ENCODE assay signal across 24 cellular contexts in genomic region chr1:71908871-71909390, GRCh38.
DNase-seq lines count a peak whose midpoint lies in the region; ATAC-seq and TF ChIP-seq lines count a peak whose summit lies in the region.
"Had no signal": no experiment of that assay in that cellular context is flagged by ENCODE, and none has a peak within 500 bp of the region (broad histone marks: within the 10 kb centered on the region; RNA-seq: fewer than 3 reads in every experiment).

No MANE protein-coding gene starts in this region.

- no peak for TF ChIP-seq RAD21 in IMR-90 (IDR thresholded peaks at IDR 0.05; ENCODE audit: low read length)

- H3K27me3 Mint-ChIP-seq in neural progenitor cell (ENCODE audit: insufficient read depth, low read depth), result no peaks in the 10 kb centered on the region
- H3K27me3 Mint-ChIP-seq: naive B cell had no signal

- H3K4me2 ChIP-seq in IMR-90 (ENCODE audit: low read depth, low read length) (no peak overlapping the region), neural progenitor cell (peak overlapping the region; percentile 43)

- ATAC-seq in IMR-90 (ENCODE audit: low read depth) (no peak), HG03460 (IDR thresholded peaks at IDR 0.05; ENCODE audit: unreplicated experiment) (no peak)
- ATAC-seq: heart left ventricle; stimulated activated effector memory CD8-positive, alpha-beta T cell treated with anti-CD3 and anti-CD28 coated beads, Interleukin-12 subunit alpha, Interleukin-12 subunit beta, amount 100 ng/mL, for 72 hours had no signal

- in situ Hi-C loops in IMR-90 (cut with MboI; ENCODE audit: low sequenced_read_pairs), result no loop called here

- no TSS peak for BruUV-seq in IMR-90 (replicated peaks; lab: Mats Ljungman, UMichigan)

- WGBS in IMR-90 (ENCODE audit: extremely low coverage in 2 of 2, insufficient read length in 1 of 2), 2 experiments, result no CpG with 5 or more reads among the region's 1 CpG

- no peak overlapping the region for H3K4me3 Mint-ChIP-seq in neural progenitor cell
- H3K4me3 Mint-ChIP-seq: naive B cell; stimulated activated effector memory CD8-positive, alpha-beta T cell treated with anti-CD3 and anti-CD28 coated beads, Interleukin-12 subunit alpha, Interleukin-12 subunit beta, amount 100 ng/mL, for 72 hours had no signal

- H2BK5ac ChIP-seq in IMR-90 (ENCODE audit: low read depth, low read length, poor library complexity, severe bottlenecking), result no peak overlapping the region

- no peak overlapping the region for H2AK9ac ChIP-seq in IMR-90 (replicated peaks; ENCODE audit: low read depth, low read length, poor library complexity)

- H3K36me3 ChIP-seq in IMR-90 (ENCODE audit: control insufficient read depth, insufficient read depth, low read length), result no peaks in the 10 kb centered on the region
- no peaks in the 10 kb centered on the region for H3K36me3 ChIP-seq in neural progenitor cell
- H3K36me3 ChIP-seq in H7 (replicated peaks; ENCODE audit: control insufficient read depth, insufficient read depth, low read length), result no peaks in the 10 kb centered on the region
- H3K36me3 ChIP-seq: adrenal gland, brain microvascular endothelial cell, heart left ventricle, SJSA1, uterus had no signal

- no peak overlapping the region for H4K91ac ChIP-seq in IMR-90 (ENCODE audit: insufficient read depth, low read depth, low read length)

- H4K20me1 ChIP-seq in IMR-90 (ENCODE audit: insufficient read depth, low read length) (no peaks in the 10 kb centered on the region), neural progenitor cell (ENCODE audit: low read depth) (no peaks in the 10 kb centered on the region)

- no peak overlapping the region for H3K27ac Mint-ChIP-seq in neural progenitor cell
- H3K27ac Mint-ChIP-seq: naive B cell; stimulated activated effector memory CD8-positive, alpha-beta T cell treated with anti-CD3 and anti-CD28 coated beads, Interleukin-12 subunit alpha, Interleukin-12 subunit beta, amount 100 ng/mL, for 72 hours had no signal

- no peak overlapping the region for H2BK15ac ChIP-seq in IMR-90 (ENCODE audit: low read depth, low read length)

- no peaks in the 10 kb centered on the region for H3K9me1 ChIP-seq in IMR-90 (ENCODE audit: insufficient read depth, low read length)

- H3K9ac ChIP-seq in IMR-90 (ENCODE audit: low read depth, low read length) (no peak overlapping the region), neural progenitor cell (no peak overlapping the region)

- H3K56ac ChIP-seq in IMR-90 (ENCODE audit: extremely low read depth, insufficient read depth, low read length), result no peak overlapping the region

- H3F3A ChIP-seq in neural progenitor cell (ENCODE audit: low read depth), result no peaks in the 10 kb centered on the region

- dilution Hi-C loops in IMR-90 (cut with HindIII; ENCODE audit: low sequenced_read_pairs, unreplicated experiment), result no loop called here

- peak overlapping the region; percentile 18; the same call in 1 of the 2 replicates for H3K18ac ChIP-seq in IMR-90 (ENCODE audit: low read depth, low read length)

- H2BK120ac ChIP-seq in IMR-90 (ENCODE audit: low read depth, low read length), result no peak overlapping the region

- H3K9me3 ChIP-seq in IMR-90 (ENCODE audit: control insufficient read depth, insufficient read depth, low read length) (no peaks in the 10 kb centered on the region), neural progenitor cell (ENCODE audit: low read depth) (no peaks in the 10 kb centered on the region)
- H3K9me3 ChIP-seq: adrenal gland, SJSA1, uterus had no signal

- TF ChIP-seq CTCF in IMR-90 (conservative IDR thresholded peaks at IDR 0.05; ENCODE audit: low read depth, low read length) (no peak), neural progenitor cell (IDR thresholded peaks at IDR 0.05) (no peak)

- H3K14ac ChIP-seq in IMR-90 (replicated peaks; ENCODE audit: low read depth, low read length), result no peak overlapping the region

- no peak overlapping the region for H4K5ac ChIP-seq in IMR-90 (ENCODE audit: low read depth, low read length)

- no peaks in the 10 kb centered on the region for H3K9me3 Mint-ChIP-seq in neural progenitor cell

- CTCF ChIA-PET in IMR-90 (lab: Yijun Ruan, JAX), result interaction anchor here (0.5 kb wide), 1 partner anchor 105 kb away, joined by 6 read pairs; no protein-coding TSS in a partner anchor

- H2AK5ac ChIP-seq in IMR-90 (ENCODE audit: low read depth, low read length), result no peak overlapping the region

- H3K4me3 ChIP-seq in IMR-90 (ENCODE audit: insufficient read depth, low read depth, low read length), result no peak overlapping the region
- H3K4me3 ChIP-seq in neural progenitor cell, result no peak overlapping the region
- H3K4me3 ChIP-seq in H7 (ENCODE audit: insufficient read depth, low read depth, low read length), result no peak overlapping the region
- H3K4me3 ChIP-seq: adrenal gland, heart left ventricle, SJSA1, uterus had no signal

- H3K36me3 Mint-ChIP-seq in neural progenitor cell, result no peaks in the 10 kb centered on the region
- H3K36me3 Mint-ChIP-seq: naive B cell; stimulated activated effector memory CD8-positive, alpha-beta T cell treated with anti-CD3 and anti-CD28 coated beads, Interleukin-12 subunit alpha, Interleukin-12 subunit beta, amount 100 ng/mL, for 72 hours had no signal

- DNase-seq in DMS153 (lab: John Stamatoyannopoulos, UW), result peak; percentile 38
- no peak for DNase-seq in IMR-90
- DNase-seq in NCI-H774 (lab: John Stamatoyannopoulos, UW), result peak; percentile 7
- peak; percentile 11 for DNase-seq in neural progenitor cell (ENCODE audit: low spot score)
- DNase-seq in HCEC 1CT, result no peak
- no peak for DNase-seq in H7
- DNase-seq: activated CD4-positive, alpha-beta T cell treated with anti-CD3 and anti-CD28 coated beads for 48 hours; activated naive CD4-positive, alpha-beta T cell treated with Interleukin-2 at 50 U/mL for 16 hours; activated T-cell treated with anti-CD3 and anti-CD28 coated beads, Interleukin-2, amount 50 U/mL, for 48 hours; adrenal gland; brain microvascular endothelial cell; effector CD4-positive, alpha-beta T cell; GF-D8; heart left ventricle; KG1; naive B cell; NCI-H2107; NCI-H524; small intestine; substantia nigra; uterus had no signal

- H3K4me1 ChIP-seq in IMR-90 (ENCODE audit: control insufficient read depth, insufficient read depth, low read length), result peaks cover 2% of the 10 kb centered on the region; the same call in 1 of the 2 replicates
- H3K4me1 ChIP-seq in neural progenitor cell, result peaks cover 16% of the 10 kb centered on the region
- H3K4me1 ChIP-seq: adrenal gland, heart left ventricle, SJSA1, uterus had no signal

- H3K23ac ChIP-seq in IMR-90 (ENCODE audit: low read depth, low read length), result no peak overlapping the region

- H4K8ac ChIP-seq in IMR-90 (ENCODE audit: low read depth in 2 of 2, low read length in 2 of 2), result no peak overlapping the region

- peaks cover 12% of the 10 kb centered on the region for H3K4me1 Mint-ChIP-seq in neural progenitor cell
- H3K4me1 Mint-ChIP-seq: naive B cell; stimulated activated effector memory CD8-positive, alpha-beta T cell treated with anti-CD3 and anti-CD28 coated beads, Interleukin-12 subunit alpha, Interleukin-12 subunit beta, amount 100 ng/mL, for 72 hours had no signal

- H3K79me2 ChIP-seq in neural progenitor cell (ENCODE audit: low read depth), result no peaks in the 10 kb centered on the region

- TF ChIP-seq POLR2A in IMR-90 (IDR thresholded peaks at IDR 0.05; ENCODE audit: low read depth, low read length), result no peak

- no peak overlapping the region for H3K4ac ChIP-seq in IMR-90 (ENCODE audit: low read depth, low read length)

- H2AFZ ChIP-seq in IMR-90 (replicated peaks; ENCODE audit: low read length, poor library complexity) (no peak overlapping the region), neural progenitor cell (replicated peaks) (peak overlapping the region; percentile 2)

- no peaks in the 10 kb centered on the region for H3K79me1 ChIP-seq in IMR-90 (ENCODE audit: low read depth in 1 of 2, low read length in 2 of 2)

- intact Hi-C loops in IMR-90 (cut with micrococcal nuclease), result no loop called here

- H3K27ac ChIP-seq in IMR-90 (ENCODE audit: insufficient read depth, low read length) (no peak overlapping the region), neural progenitor cell (peak overlapping the region; percentile 23)
- H3K27ac ChIP-seq: adrenal gland, brain microvascular endothelial cell, SJSA1, uterus had no signal

- H3K27me3 ChIP-seq in IMR-90 (ENCODE audit: control insufficient read depth, insufficient read depth, low read length) (no peaks in the 10 kb centered on the region), neural progenitor cell (no peaks in the 10 kb centered on the region), H7 (ENCODE audit: control insufficient read depth, insufficient read depth, low read length) (no peaks in the 10 kb centered on the region)
- H3K27me3 ChIP-seq: adrenal gland, brain microvascular endothelial cell, heart left ventricle, SJSA1, uterus had no signal

- POLR2A ChIA-PET in IMR-90 (lab: Charles Lee; ENCODE audit: unreplicated experiment), result no interaction called here

- no peak overlapping the region for H2BK20ac ChIP-seq in IMR-90 (ENCODE audit: low read depth, low read length)

TF ChIP-seq in IMR-90, 13 proteins besides CTCF, POLR2A, EP300 and RAD21 (continues in another document):
- TF ChIP-seq SMC3 (IDR thresholded peaks at IDR 0.05; ENCODE audit: low read depth, low read length) (no peak), MAFK (IDR thresholded peaks at IDR 0.05; ENCODE audit: low read depth, low read length) (no peak), USF2 (IDR thresholded peaks at IDR 0.05; ENCODE audit: low read depth, low read length) (no peak), RCOR1 (IDR thresholded peaks at IDR 0.05; ENCODE audit: insufficient replicate concordance, low read length) (no peak), CHD1 (IDR thresholded peaks at IDR 0.05; ENCODE audit: low read depth, low read length) (no peak), CEBPB (IDR thresholded peaks at IDR 0.05; ENCODE audit: low read depth, low read length) (no peak), MXI1 (IDR thresholded peaks at IDR 0.05; ENCODE audit: borderline replicate concordance, low read depth, low read length) (no peak), FOS (IDR thresholded peaks at IDR 0.05; ENCODE audit: low read depth, low read length) (no peak), NFE2L2 (IDR thresholded peaks at IDR 0.05; ENCODE audit: low read depth, low read length) (no peak), RFX5 (IDR thresholded peaks at IDR 0.05; ENCODE audit: low read depth, low read length) (no peak)

Comparison
In these comparisons a context has a peak if more than half of its experiments do, and no peak if none do; other contexts are left out.
1. DNase-seq: peak in DMS153 (single experiment), NCI-H774 (single experiment) and neural progenitor cell (single experiment); none in IMR-90 (single experiment), HCEC 1CT (single experiment) and H7 (single experiment).